In the genomic region with DNA sequence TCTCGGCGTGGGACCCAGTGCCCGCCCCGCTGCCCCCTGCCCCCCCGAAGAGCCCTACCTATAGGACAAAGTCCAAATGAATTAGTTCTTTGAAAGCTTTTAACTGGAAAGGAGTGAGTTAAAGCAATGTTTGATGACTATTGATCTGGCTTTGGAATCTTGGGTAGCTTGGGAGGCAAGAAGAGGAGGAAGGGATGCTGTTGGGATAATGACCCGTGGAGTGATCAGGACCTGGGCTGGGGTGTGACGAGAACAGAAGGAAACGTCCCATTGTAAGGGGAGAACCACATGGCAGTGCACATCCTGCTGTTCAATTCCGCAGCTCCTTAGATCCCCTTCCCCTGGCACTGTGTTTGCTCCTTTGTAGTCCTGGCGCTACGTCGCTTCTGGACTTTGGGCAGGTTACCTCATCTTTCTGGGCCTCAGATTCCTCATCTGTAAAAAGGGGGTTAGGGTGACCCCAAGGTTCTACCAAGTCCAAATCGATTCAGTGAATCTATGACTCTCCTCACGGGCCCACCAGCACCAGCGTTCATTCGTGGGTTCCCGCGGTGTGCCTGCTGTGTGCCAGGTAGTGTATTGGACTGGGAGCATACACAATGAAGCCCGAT, we compare ENCODE assay signal across 8 cellular contexts. TPM values are rescaled to one million over a fixed set of nuclear protein-coding genes. Genes with fewer than 3 reads are reported as not detected.
A peak's percentile ranks its signal among the peaks of the same experiment; 100 is the strongest.
DNase-seq lines count a peak whose midpoint lies in the region; ATAC-seq and TF ChIP-seq lines count a peak whose summit lies in the region.

No MANE protein-coding gene starts in this region.

- no peaks in the 10 kb centered on the region for H3K27me3 Mint-ChIP-seq in activated CD8-positive, alpha-beta T cell treated with anti-CD3 and anti-CD28 coated beads, Interleukin-2, amount 10 ng/mL, durations not matched to agents 7 days and 5 days (ENCODE audit: low read depth)
- no peaks in the 10 kb centered on the region for H3K27me3 Mint-ChIP-seq in progenitor cell of endocrine pancreas

- CTCF ChIA-PET in activated CD8-positive, alpha-beta T cell treated with anti-CD3 and anti-CD28 coated beads, Interleukin-2, amount 10 ng/mL, durations not matched to agents 7 days and 5 days (lab: Charles Lee) = interaction anchor here (0.7 to 3.0 kb wide), 27 partner anchors 9 to 448 kb away, joined by 3 to 18 read pairs (median 5); partner anchors contain the start of genes LMBRD2, RANBP3L and SKP2

- peaks cover 29% of the 10 kb centered on the region for H3K4me1 Mint-ChIP-seq in activated CD8-positive, alpha-beta T cell treated with anti-CD3 and anti-CD28 coated beads, Interleukin-2, amount 10 ng/mL, durations not matched to agents 7 days and 5 days (ENCODE audit: low read depth)
- H3K4me1 Mint-ChIP-seq in progenitor cell of endocrine pancreas (ENCODE audit: low read depth) = peaks cover 32% of the 10 kb centered on the region

- H3K4me3 Mint-ChIP-seq in activated CD8-positive, alpha-beta T cell treated with anti-CD3 and anti-CD28 coated beads, Interleukin-2, amount 10 ng/mL, durations not matched to agents 7 days and 5 days = peak overlapping the region; percentile 76
- H3K4me3 Mint-ChIP-seq in progenitor cell of endocrine pancreas (ENCODE audit: low read depth) = peak overlapping the region; percentile 82

- no peaks in the 10 kb centered on the region for H3K36me3 Mint-ChIP-seq in activated CD8-positive, alpha-beta T cell treated with anti-CD3 and anti-CD28 coated beads, Interleukin-2, amount 10 ng/mL, durations not matched to agents 7 days and 5 days (ENCODE audit: low read depth)
- H3K36me3 Mint-ChIP-seq in progenitor cell of endocrine pancreas (ENCODE audit: insufficient read depth) = no peaks in the 10 kb centered on the region

- DNase-seq in NCI-H748 (lab: John Stamatoyannopoulos, UW; ENCODE audit: unreplicated experiment) (peak; percentile 48), NCI-H748 treated with DMSO at 0.1 percent for 48 hours (lab: John Stamatoyannopoulos, UW) (no peak), fibroblast of villous mesenchyme (ENCODE audit: low read depth) (no peak), progenitor cell of endocrine pancreas (ENCODE audit: low spot score, unreplicated experiment) (no peak), middle frontal gyrus (ENCODE audit: extremely low spot score, low spot score) (no peak)
- DNase-seq in activated CD8-positive, alpha-beta T cell treated with anti-CD3 and anti-CD28 coated beads, Interleukin-2, amount 10 ng/mL, durations not matched to agents 7 days and 5 days = no peak

- no peaks in the 10 kb centered on the region for H3K9me3 Mint-ChIP-seq in activated CD8-positive, alpha-beta T cell treated with anti-CD3 and anti-CD28 coated beads, Interleukin-2, amount 10 ng/mL, durations not matched to agents 7 days and 5 days (ENCODE audit: insufficient read depth)
- no peaks in the 10 kb centered on the region for H3K9me3 Mint-ChIP-seq in progenitor cell of endocrine pancreas (ENCODE audit: low read depth)

- no peak for TF ChIP-seq CTCF in fibroblast of villous mesenchyme (IDR thresholded peaks at IDR 0.05; ENCODE audit: insufficient read depth, low read depth, low read length)
- TF ChIP-seq CTCF in progenitor cell of endocrine pancreas (IDR thresholded peaks at IDR 0.05; ENCODE audit: unreplicated experiment) = no peak

- H3K27ac Mint-ChIP-seq in activated CD8-positive, alpha-beta T cell treated with anti-CD3 and anti-CD28 coated beads, Interleukin-2, amount 10 ng/mL, durations not matched to agents 7 days and 5 days = peak overlapping the region; percentile 84
- H3K27ac Mint-ChIP-seq in progenitor cell of endocrine pancreas = peak overlapping the region; percentile 98

- ATAC-seq in activated CD8-positive, alpha-beta T cell treated with anti-CD3 and anti-CD28 coated beads, Interleukin-2, amount 10 ng/mL, durations not matched to agents 7 days and 5 days = no peak
- ATAC-seq in HG02970 (IDR thresholded peaks at IDR 0.05; ENCODE audit: low FRiP score, unreplicated experiment) (no peak), HG02870 (IDR thresholded peaks at IDR 0.05; ENCODE audit: unreplicated experiment) (no peak)

- POLR2A ChIA-PET in activated CD8-positive, alpha-beta T cell treated with anti-CD3 and anti-CD28 coated beads, Interleukin-2, amount 10 ng/mL, durations not matched to agents 7 days and 5 days (lab: Charles Lee) = interaction anchor here (2.7 kb wide), 1 partner anchor 91 kb away, joined by 27 read pairs; the partner anchor contains the start of genes LMBRD2 and SKP2

- H3K4me3 ChIP-seq in fibroblast of villous mesenchyme (ENCODE audit: low read depth, low read length) = peak overlapping the region; percentile 84

RNA-seq across cellular contexts. Expression of gene NADK2, which starts 0.9 kb away (rescaled TPM):
- 10 to 100 TPM; 11.0 to 12.8 TPM for total RNA-seq in activated CD8-positive, alpha-beta T cell treated with anti-CD3 and anti-CD28 coated beads, Interleukin-2, amount 10 ng/mL, durations not matched to agents 7 days and 5 days
- total RNA-seq in fibroblast of villous mesenchyme (21.9 and 36.3 TPM in 2 replicates), progenitor cell of endocrine pancreas (38.1 and 41.8 TPM in 2 replicates)

RNA-seq across cellular contexts. Expression of gene RANBP3L, which starts 59.1 kb away (rescaled TPM):
- not detected for total RNA-seq in activated CD8-positive, alpha-beta T cell treated with anti-CD3 and anti-CD28 coated beads, Interleukin-2, amount 10 ng/mL, durations not matched to agents 7 days and 5 days
- total RNA-seq in fibroblast of villous mesenchyme (0.32 and 1.3 TPM in 2 replicates), progenitor cell of endocrine pancreas (not detected in 2 replicates)
